1 cellular context compared by ENCODE assay signal in the genomic region with DNA sequence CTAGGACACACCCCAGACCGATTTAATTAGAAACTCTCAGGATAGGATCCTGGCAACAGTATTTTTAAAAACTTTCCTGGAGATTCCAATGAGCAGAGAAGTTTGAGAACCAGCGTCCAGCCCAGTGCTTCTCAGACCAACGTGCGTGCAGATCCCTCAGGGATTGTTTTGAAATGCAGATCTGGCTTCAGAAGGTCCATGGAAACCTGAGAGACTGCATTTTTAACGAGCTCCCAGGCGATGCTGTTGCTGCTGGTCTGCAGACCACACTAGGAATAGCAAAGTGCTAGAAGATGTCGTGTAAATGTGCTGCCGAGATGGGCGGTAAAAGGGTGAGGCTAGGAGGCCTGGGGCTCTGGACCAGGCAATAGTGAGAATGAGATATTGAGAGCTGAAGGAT.
TF ChIP-seq lines count a peak whose summit lies in the region.

No MANE protein-coding gene starts in this region.

TF ChIP-seq in WTC11, 78 proteins besides CTCF, POLR2A, EP300 and RAD21 (continued from another document):
- TF ChIP-seq, protein P1, sequence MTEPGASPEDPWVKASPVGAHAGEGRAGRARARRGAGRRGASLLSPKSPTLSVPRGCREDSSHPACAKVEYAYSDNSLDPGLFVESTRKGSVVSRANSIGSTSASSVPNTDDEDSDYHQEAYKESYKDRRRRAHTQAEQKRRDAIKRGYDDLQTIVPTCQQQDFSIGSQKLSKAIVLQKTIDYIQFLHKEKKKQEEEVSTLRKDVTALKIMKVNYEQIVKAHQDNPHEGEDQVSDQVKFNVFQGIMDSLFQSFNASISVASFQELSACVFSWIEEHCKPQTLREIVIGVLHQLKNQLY (CRISPR knock-in tag; IDR thresholded peaks at IDR 0.05) = no peak
- TF ChIP-seq TCF7 (CRISPR knock-in tag; IDR thresholded peaks at IDR 0.05; ENCODE audit: low read depth) (no peak), CBFB (CRISPR knock-in tag; IDR thresholded peaks at IDR 0.05; ENCODE audit: low read depth) (no peak), ZNF423 (CRISPR knock-in tag; IDR thresholded peaks at IDR 0.05) (no peak), TP53 (CRISPR knock-in tag; IDR thresholded peaks at IDR 0.05) (no peak), PRRX2 (CRISPR knock-in tag; IDR thresholded peaks at IDR 0.05) (no peak), RELA (CRISPR knock-in tag; IDR thresholded peaks at IDR 0.05; ENCODE audit: borderline replicate concordance) (no peak), MXD4 (CRISPR knock-in tag; IDR thresholded peaks at IDR 0.05; ENCODE audit: borderline replicate concordance) (no peak), ZNF317 (CRISPR knock-in tag; IDR thresholded peaks at IDR 0.05; ENCODE audit: borderline replicate concordance, low read depth) (no peak), GRHL2 (CRISPR knock-in tag; IDR thresholded peaks at IDR 0.05; ENCODE audit: insufficient replicate concordance, severe bottlenecking) (no peak), ELF4 (CRISPR knock-in tag; IDR thresholded peaks at IDR 0.05; ENCODE audit: low read depth) (no peak)
- TF ChIP-seq, protein P2, sequence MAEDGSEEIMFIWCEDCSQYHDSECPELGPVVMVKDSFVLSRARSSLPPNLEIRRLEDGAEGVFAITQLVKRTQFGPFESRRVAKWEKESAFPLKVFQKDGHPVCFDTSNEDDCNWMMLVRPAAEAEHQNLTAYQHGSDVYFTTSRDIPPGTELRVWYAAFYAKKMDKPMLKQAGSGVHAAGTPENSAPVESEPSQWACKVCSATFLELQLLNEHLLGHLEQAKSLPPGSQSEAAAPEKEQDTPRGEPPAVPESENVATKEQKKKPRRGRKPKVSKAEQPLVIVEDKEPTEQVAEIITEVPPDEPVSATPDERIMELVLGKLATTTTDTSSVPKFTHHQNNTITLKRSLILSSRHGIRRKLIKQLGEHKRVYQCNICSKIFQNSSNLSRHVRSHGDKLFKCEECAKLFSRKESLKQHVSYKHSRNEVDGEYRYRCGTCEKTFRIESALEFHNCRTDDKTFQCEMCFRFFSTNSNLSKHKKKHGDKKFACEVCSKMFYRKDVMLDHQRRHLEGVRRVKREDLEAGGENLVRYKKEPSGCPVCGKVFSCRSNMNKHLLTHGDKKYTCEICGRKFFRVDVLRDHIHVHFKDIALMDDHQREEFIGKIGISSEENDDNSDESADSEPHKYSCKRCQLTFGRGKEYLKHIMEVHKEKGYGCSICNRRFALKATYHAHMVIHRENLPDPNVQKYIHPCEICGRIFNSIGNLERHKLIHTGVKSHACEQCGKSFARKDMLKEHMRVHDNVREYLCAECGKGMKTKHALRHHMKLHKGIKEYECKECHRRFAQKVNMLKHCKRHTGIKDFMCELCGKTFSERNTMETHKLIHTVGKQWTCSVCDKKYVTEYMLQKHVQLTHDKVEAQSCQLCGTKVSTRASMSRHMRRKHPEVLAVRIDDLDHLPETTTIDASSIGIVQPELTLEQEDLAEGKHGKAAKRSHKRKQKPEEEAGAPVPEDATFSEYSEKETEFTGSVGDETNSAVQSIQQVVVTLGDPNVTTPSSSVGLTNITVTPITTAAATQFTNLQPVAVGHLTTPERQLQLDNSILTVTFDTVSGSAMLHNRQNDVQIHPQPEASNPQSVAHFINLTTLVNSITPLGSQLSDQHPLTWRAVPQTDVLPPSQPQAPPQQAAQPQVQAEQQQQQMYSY (CRISPR knock-in tag; IDR thresholded peaks at IDR 0.05) = no peak
- TF ChIP-seq, protein P3, sequence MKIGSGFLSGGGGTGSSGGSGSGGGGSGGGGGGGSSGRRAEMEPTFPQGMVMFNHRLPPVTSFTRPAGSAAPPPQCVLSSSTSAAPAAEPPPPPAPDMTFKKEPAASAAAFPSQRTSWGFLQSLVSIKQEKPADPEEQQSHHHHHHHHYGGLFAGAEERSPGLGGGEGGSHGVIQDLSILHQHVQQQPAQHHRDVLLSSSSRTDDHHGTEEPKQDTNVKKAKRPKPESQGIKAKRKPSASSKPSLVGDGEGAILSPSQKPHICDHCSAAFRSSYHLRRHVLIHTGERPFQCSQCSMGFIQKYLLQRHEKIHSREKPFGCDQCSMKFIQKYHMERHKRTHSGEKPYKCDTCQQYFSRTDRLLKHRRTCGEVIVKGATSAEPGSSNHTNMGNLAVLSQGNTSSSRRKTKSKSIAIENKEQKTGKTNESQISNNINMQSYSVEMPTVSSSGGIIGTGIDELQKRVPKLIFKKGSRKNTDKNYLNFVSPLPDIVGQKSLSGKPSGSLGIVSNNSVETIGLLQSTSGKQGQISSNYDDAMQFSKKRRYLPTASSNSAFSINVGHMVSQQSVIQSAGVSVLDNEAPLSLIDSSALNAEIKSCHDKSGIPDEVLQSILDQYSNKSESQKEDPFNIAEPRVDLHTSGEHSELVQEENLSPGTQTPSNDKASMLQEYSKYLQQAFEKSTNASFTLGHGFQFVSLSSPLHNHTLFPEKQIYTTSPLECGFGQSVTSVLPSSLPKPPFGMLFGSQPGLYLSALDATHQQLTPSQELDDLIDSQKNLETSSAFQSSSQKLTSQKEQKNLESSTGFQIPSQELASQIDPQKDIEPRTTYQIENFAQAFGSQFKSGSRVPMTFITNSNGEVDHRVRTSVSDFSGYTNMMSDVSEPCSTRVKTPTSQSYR (CRISPR knock-in tag; IDR thresholded peaks at IDR 0.05) = no peak
- TF ChIP-seq, protein P4, sequence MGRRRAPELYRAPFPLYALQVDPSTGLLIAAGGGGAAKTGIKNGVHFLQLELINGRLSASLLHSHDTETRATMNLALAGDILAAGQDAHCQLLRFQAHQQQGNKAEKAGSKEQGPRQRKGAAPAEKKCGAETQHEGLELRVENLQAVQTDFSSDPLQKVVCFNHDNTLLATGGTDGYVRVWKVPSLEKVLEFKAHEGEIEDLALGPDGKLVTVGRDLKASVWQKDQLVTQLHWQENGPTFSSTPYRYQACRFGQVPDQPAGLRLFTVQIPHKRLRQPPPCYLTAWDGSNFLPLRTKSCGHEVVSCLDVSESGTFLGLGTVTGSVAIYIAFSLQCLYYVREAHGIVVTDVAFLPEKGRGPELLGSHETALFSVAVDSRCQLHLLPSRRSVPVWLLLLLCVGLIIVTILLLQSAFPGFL (CRISPR knock-in tag; IDR thresholded peaks at IDR 0.05; ENCODE audit: borderline replicate concordance) = no peak
- TF ChIP-seq, protein P5, sequence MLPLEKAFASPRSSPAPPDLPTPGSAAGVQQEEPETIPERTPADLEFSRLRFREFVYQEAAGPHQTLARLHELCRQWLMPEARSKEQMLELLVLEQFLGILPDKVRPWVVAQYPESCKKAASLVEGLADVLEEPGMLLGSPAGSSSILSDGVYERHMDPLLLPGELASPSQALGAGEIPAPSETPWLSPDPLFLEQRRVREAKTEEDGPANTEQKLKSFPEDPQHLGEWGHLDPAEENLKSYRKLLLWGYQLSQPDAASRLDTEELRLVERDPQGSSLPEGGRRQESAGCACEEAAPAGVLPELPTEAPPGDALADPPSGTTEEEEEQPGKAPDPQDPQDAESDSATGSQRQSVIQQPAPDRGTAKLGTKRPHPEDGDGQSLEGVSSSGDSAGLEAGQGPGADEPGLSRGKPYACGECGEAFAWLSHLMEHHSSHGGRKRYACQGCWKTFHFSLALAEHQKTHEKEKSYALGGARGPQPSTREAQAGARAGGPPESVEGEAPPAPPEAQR (CRISPR knock-in tag; IDR thresholded peaks at IDR 0.05) = no peak
- TF ChIP-seq, protein P6, sequence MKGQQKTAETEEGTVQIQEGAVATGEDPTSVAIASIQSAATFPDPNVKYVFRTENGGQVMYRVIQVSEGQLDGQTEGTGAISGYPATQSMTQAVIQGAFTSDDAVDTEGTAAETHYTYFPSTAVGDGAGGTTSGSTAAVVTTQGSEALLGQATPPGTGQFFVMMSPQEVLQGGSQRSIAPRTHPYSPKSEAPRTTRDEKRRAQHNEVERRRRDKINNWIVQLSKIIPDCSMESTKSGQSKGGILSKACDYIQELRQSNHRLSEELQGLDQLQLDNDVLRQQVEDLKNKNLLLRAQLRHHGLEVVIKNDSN (CRISPR knock-in tag; IDR thresholded peaks at IDR 0.05) = no peak
